18 cellular contexts compared by ENCODE assay signal in genomic region chr9:129241725-129242124, GRCh38.
"Had no signal": no experiment of that assay in that cellular context is flagged by ENCODE, and none has a peak within 500 bp of the region (broad histone marks: within the 10 kb centered on the region; RNA-seq: fewer than 3 reads in every experiment).

No MANE protein-coding gene starts in this region.

- H3K36me3 ChIP-seq: adrenal gland, transverse colon, WERI-Rb-1 had no signal

- H3K27ac Mint-ChIP-seq: activated CD8-positive, alpha-beta T cell treated with anti-CD3 and anti-CD28 coated beads for 36 hours; activated naive CD4-positive, alpha-beta T cell treated with anti-CD3 and anti-CD28 coated beads for 36 hours; activated T-helper 1 cell treated with anti-CD3 and anti-CD28 coated beads, Interleukin-12 subunit alpha, Interleukin-12 subunit beta, Interleukin-2, Interleukin-4 antibody, amounts not matched to agents 30 ng/mL and 10 ng/mL and 1 ng/mL, durations not matched to agents 14 hours and 24 hours and 36 hours; endodermal cell; nephron progenitor cell had no signal

- ATAC-seq: activated CD8-positive, alpha-beta T cell treated with anti-CD3 and anti-CD28 coated beads for 36 hours had no signal

- H3K4me3 Mint-ChIP-seq: activated CD8-positive, alpha-beta T cell treated with anti-CD3 and anti-CD28 coated beads for 36 hours; activated naive CD4-positive, alpha-beta T cell treated with anti-CD3 and anti-CD28 coated beads for 36 hours; activated T-helper 1 cell treated with anti-CD3 and anti-CD28 coated beads, Interleukin-12 subunit alpha, Interleukin-12 subunit beta, Interleukin-2, Interleukin-4 antibody, amounts not matched to agents 30 ng/mL and 10 ng/mL and 1 ng/mL, durations not matched to agents 14 hours and 24 hours and 36 hours; endodermal cell; nephron progenitor cell had no signal

- DNase-seq: activated CD4-positive, alpha-beta T cell treated with anti-CD3 and anti-CD28 coated beads for 4 hours; activated CD8-positive, alpha-beta memory T cell treated with anti-CD3 and anti-CD28 coated beads, Interleukin-2, amount 50 U/mL, for 48 hours; activated CD8-positive, alpha-beta T cell treated with anti-CD3 and anti-CD28 coated beads for 36 hours; activated naive CD4-positive, alpha-beta T cell treated with anti-CD3 and anti-CD28 coated beads for 36 hours; cerebellar nuclear complex; dermis blood vessel endothelial cell; endodermal cell; erythroblast; hippocampal formation; kidney glomerular epithelial cell; nephron progenitor cell; T-helper 1 cell; transverse colon; WERI-Rb-1 had no signal

- H3K27me3 ChIP-seq: adrenal gland had no signal

- H3K27me3 Mint-ChIP-seq: activated CD8-positive, alpha-beta T cell treated with anti-CD3 and anti-CD28 coated beads for 36 hours had no signal

- H3K9me3 Mint-ChIP-seq: activated CD8-positive, alpha-beta T cell treated with anti-CD3 and anti-CD28 coated beads for 36 hours; activated naive CD4-positive, alpha-beta T cell treated with anti-CD3 and anti-CD28 coated beads for 36 hours; activated T-helper 1 cell treated with anti-CD3 and anti-CD28 coated beads, Interleukin-12 subunit alpha, Interleukin-12 subunit beta, Interleukin-2, Interleukin-4 antibody, amounts not matched to agents 30 ng/mL and 10 ng/mL and 1 ng/mL, durations not matched to agents 14 hours and 24 hours and 36 hours; endodermal cell; nephron progenitor cell had no signal

- H3K9me3 ChIP-seq: adrenal gland, transverse colon had no signal

- H3K4me3 ChIP-seq: adrenal gland, lung, skin epidermis, transverse colon had no signal
